Comparison of ENCODE assay signal across 27 cellular contexts in the genomic region with DNA sequence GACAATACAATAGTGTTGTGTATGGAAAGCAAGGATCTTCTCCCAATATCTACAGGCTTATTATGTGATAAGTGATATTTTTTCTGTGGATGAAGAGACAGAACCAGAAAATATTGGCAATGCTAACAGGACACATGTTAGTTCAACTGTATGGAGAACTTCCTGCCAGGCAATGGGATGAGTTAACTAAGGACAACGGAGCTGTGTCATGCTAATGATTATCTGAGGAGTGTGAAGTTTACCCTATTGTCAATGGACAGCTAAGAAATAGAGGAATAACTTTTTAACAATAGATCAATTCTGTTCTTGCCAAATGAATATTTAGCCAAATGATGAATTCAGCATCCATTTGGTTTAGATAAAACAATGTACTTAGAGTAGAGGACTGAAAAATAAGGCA.
"Had no signal": no experiment of that assay in that cellular context is flagged by ENCODE, and none has a peak within 500 bp of the region (broad histone marks: within the 10 kb centered on the region; RNA-seq: fewer than 3 reads in every experiment).

No MANE protein-coding gene starts in this region.

- H2AFZ ChIP-seq: neural progenitor cell, parathyroid adenoma had no signal

- DNase-seq: occipital lobe; ovary; posterior cingulate gyrus; psoas muscle; right cardiac atrium; right lobe of liver; sigmoid colon; small intestine; stimulated activated CD4-positive, alpha-beta T cell treated with anti-CD3 and anti-CD28 coated beads, Interleukin-15, amount 100 ng/mL, for 24 hours; stimulated activated CD4-positive, alpha-beta T cell treated with anti-CD3 and anti-CD28 coated beads, Interleukin-2, amount 100 ng/mL, for 24 hours; stimulated activated CD4-positive, alpha-beta T cell treated with anti-CD3 and anti-CD28 coated beads, Interleukin-2, amount 100 ng/mL, for 48 hours; stimulated activated CD4-positive, alpha-beta T cell treated with anti-CD3 and anti-CD28 coated beads, Interleukin-4, amount 100 ng/mL, for 24 hours; stimulated activated naive B cell treated with anti-CD40 and anti-IgM and Interleukin-4, amounts not matched to agents 10 μg/mL and 1 μg/mL and 100 μg/mL, for 72 hours; stimulated activated naive CD4-positive, alpha-beta T cell treated with Interleukin-2 at 50 U/mL for 16 hours; stomach; thyroid gland; trophoblast cell; upper lobe of left lung had no signal

- H3K4me3 Mint-ChIP-seq: nephron; neural progenitor cell; stimulated activated effector memory CD8-positive, alpha-beta T cell treated with anti-CD3 and anti-CD28 coated beads, Interleukin-12 subunit alpha, Interleukin-12 subunit beta, amount 100 ng/mL, for 72 hours; stimulated activated naive B cell treated with anti-CD40 and anti-IgM and Interleukin-4, amounts not matched to agents 10 μg/mL and 1 μg/mL and 100 μg/mL, for 72 hours; stimulated activated naive CD8-positive, alpha-beta T cell treated with anti-CD3 and anti-CD28 coated beads, Interleukin-15, Interleukin-2, amounts not matched to agents 100 ng/mL and 50 ng/mL, for 24 hours had no signal

- H3K27me3 ChIP-seq: neural progenitor cell, ovary, right lobe of liver, sigmoid colon, stomach, thyroid gland, tibial nerve, upper lobe of left lung, vagina had no signal

- H3K4me2 ChIP-seq: neural progenitor cell had no signal

- H3K36me3 ChIP-seq: ovary, right lobe of liver, sigmoid colon, stomach, thoracic aorta, thyroid gland, tibial nerve, upper lobe of left lung, vagina had no signal

- H3K9me3 ChIP-seq: ovary, psoas muscle, right lobe of liver, sigmoid colon, thoracic aorta, thyroid gland, upper lobe of left lung, vagina had no signal

- H3K9ac ChIP-seq: neural progenitor cell, parathyroid adenoma had no signal

- H3K27ac ChIP-seq: neural progenitor cell, ovary, parathyroid adenoma, psoas muscle, right lobe of liver, sigmoid colon, stomach, thoracic aorta, thyroid gland, tibial nerve, upper lobe of left lung, vagina had no signal

- H3K79me2 ChIP-seq: parathyroid adenoma had no signal

- H3K27ac Mint-ChIP-seq: nephron; neural progenitor cell; progenitor cell of endocrine pancreas; stimulated activated effector memory CD8-positive, alpha-beta T cell treated with anti-CD3 and anti-CD28 coated beads, Interleukin-12 subunit alpha, Interleukin-12 subunit beta, amount 100 ng/mL, for 72 hours; stimulated activated naive B cell treated with anti-CD40 and anti-IgM and Interleukin-4, amounts not matched to agents 10 μg/mL and 1 μg/mL and 100 μg/mL, for 72 hours; stimulated activated naive CD8-positive, alpha-beta T cell treated with anti-CD3 and anti-CD28 coated beads, Interleukin-15, Interleukin-2, amounts not matched to agents 100 ng/mL and 50 ng/mL, for 24 hours had no signal

- H3K9me3 Mint-ChIP-seq: neural progenitor cell; stimulated activated naive CD8-positive, alpha-beta T cell treated with anti-CD3 and anti-CD28 coated beads, Interleukin-15, Interleukin-2, amounts not matched to agents 100 ng/mL and 50 ng/mL, for 24 hours had no signal

- H3K4me1 Mint-ChIP-seq: nephron; stimulated activated effector memory CD8-positive, alpha-beta T cell treated with anti-CD3 and anti-CD28 coated beads, Interleukin-12 subunit alpha, Interleukin-12 subunit beta, amount 100 ng/mL, for 72 hours; stimulated activated naive B cell treated with anti-CD40 and anti-IgM and Interleukin-4, amounts not matched to agents 10 μg/mL and 1 μg/mL and 100 μg/mL, for 72 hours had no signal

- H3K4me3 ChIP-seq: neural progenitor cell, ovary, psoas muscle, right lobe of liver, sigmoid colon, stomach, thoracic aorta, thyroid gland, tibial nerve, upper lobe of left lung, vagina had no signal

- ATAC-seq: psoas muscle; right cardiac atrium; right lobe of liver; stimulated activated effector memory CD8-positive, alpha-beta T cell treated with anti-CD3 and anti-CD28 coated beads, Interleukin-12 subunit alpha, Interleukin-12 subunit beta, amount 100 ng/mL, for 72 hours; stimulated activated naive B cell treated with anti-CD40 and anti-IgM and Interleukin-4, amounts not matched to agents 10 μg/mL and 1 μg/mL and 100 μg/mL, for 72 hours had no signal

- H3K27me3 Mint-ChIP-seq: progenitor cell of endocrine pancreas; stimulated activated naive B cell treated with anti-CD40 and anti-IgM and Interleukin-4, amounts not matched to agents 10 μg/mL and 1 μg/mL and 100 μg/mL, for 72 hours; stimulated activated naive CD8-positive, alpha-beta T cell treated with anti-CD3 and anti-CD28 coated beads, Interleukin-15, Interleukin-2, amounts not matched to agents 100 ng/mL and 50 ng/mL, for 24 hours had no signal

- H3K36me3 Mint-ChIP-seq: neural progenitor cell; stimulated activated effector memory CD8-positive, alpha-beta T cell treated with anti-CD3 and anti-CD28 coated beads, Interleukin-12 subunit alpha, Interleukin-12 subunit beta, amount 100 ng/mL, for 72 hours; stimulated activated naive B cell treated with anti-CD40 and anti-IgM and Interleukin-4, amounts not matched to agents 10 μg/mL and 1 μg/mL and 100 μg/mL, for 72 hours had no signal

- H3K4me1 ChIP-seq: neural progenitor cell, parathyroid adenoma, psoas muscle, right lobe of liver, sigmoid colon, stomach, thyroid gland, tibial nerve, upper lobe of left lung, vagina had no signal
